Comparison of ENCODE assay signal across 8 cellular contexts in the genomic region with DNA sequence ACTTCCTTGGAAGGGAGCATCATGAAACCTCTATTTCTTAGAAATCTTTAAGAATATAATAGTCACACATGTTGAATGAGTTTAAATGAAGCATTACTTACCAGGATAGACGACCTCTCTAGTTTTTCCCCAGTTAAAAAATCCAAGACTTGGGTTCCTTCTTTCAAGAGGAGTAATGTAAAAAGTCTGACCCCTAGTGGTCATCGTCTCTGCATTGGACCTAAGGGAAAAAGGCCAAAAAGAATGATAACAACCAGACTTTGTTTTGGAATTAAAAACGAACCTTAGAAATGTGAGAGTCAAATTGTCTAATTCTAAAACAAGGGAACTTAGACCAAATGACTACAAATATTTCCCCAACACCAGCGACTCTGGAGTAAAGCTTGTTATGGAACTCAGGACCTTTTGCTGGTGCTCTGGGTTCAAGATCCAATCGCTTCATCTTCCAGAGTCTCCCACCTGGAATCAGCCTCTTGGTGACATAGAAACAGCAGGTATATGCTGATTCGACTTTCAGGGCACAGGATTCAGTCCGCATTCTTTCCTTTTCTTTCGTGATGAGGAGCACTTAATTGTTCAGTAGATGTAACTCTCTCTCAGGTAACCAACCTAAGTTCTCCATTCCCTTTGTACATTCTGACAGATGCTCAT.
A peak's percentile ranks its signal among the peaks of the same experiment; 100 is the strongest.
DNase-seq lines count a peak whose midpoint lies in the region; ATAC-seq and TF ChIP-seq lines count a peak whose summit lies in the region.

No MANE protein-coding gene starts in this region.

- no peaks in the 10 kb centered on the region for H3K36me3 Mint-ChIP-seq in activated naive CD4-positive, alpha-beta T cell treated with anti-CD3 and anti-CD28 coated beads, Interleukin-2, amount 50 U/mL, for 24 hours
- no peaks in the 10 kb centered on the region for H3K36me3 Mint-ChIP-seq in activated naive CD8-positive, alpha-beta T cell treated with anti-CD3 and anti-CD28 coated beads, Interleukin-2, amount 50 U/mL, for 24 hours (ENCODE audit: low read depth)

- WGBS in stomach, 5 donors, result 33 to 38% (median 37%) methylated on average over 8 of the region's 8 CpGs

- no peaks in the 10 kb centered on the region for H3K27me3 Mint-ChIP-seq in activated naive CD4-positive, alpha-beta T cell treated with anti-CD3 and anti-CD28 coated beads, Interleukin-2, amount 50 U/mL, for 24 hours
- no peaks in the 10 kb centered on the region for H3K27me3 Mint-ChIP-seq in activated naive CD8-positive, alpha-beta T cell treated with anti-CD3 and anti-CD28 coated beads, Interleukin-2, amount 50 U/mL, for 24 hours

- TF ChIP-seq POLR2A in stomach (IDR thresholded peaks at IDR 0.05), result no peak

- H3K4me3 Mint-ChIP-seq in activated naive CD4-positive, alpha-beta T cell treated with anti-CD3 and anti-CD28 coated beads, Interleukin-2, amount 50 U/mL, for 24 hours, result no peak overlapping the region
- H3K4me3 Mint-ChIP-seq in activated naive CD8-positive, alpha-beta T cell treated with anti-CD3 and anti-CD28 coated beads, Interleukin-2, amount 50 U/mL, for 24 hours, result no peak overlapping the region

- H3K9me3 ChIP-seq in stomach, result no peaks in the 10 kb centered on the region

- no peaks in the 10 kb centered on the region for H3K27me3 ChIP-seq in stomach

- TF ChIP-seq CTCF in stomach (IDR thresholded peaks at IDR 0.05), result peak in 5 of 7 experiments; percentile 12 to 87 (median 68)

- H3K4me1 ChIP-seq in stomach, result peaks cover 1 to 17% (median 12%) of the 10 kb centered on the region in 4 donors

- peak; percentile 8 for ATAC-seq in activated naive CD8-positive, alpha-beta T cell treated with anti-CD3 and anti-CD28 coated beads, Interleukin-2, amount 50 U/mL, for 24 hours
- peak; percentile 54 for ATAC-seq in left ventricle myocardium superior

- DNase-seq in activated naive CD4-positive, alpha-beta T cell (lab: John Stamatoyannopoulos, UW), result no peak
- DNase-seq in NCI-H1694 treated with DMSO at 0.1 percent for 48 hours (lab: John Stamatoyannopoulos, UW), result peak; percentile 24
- DNase-seq in activated naive CD8-positive, alpha-beta T cell treated with anti-CD3 and anti-CD28 coated beads, Interleukin-2, amount 50 U/mL, for 24 hours, result no peak
- no peak for DNase-seq in left ventricle myocardium superior
- no peak for DNase-seq in stomach
- DNase-seq in activated CD4-positive, CD25-positive, alpha-beta regulatory T cell treated with anti-CD3 and anti-CD28 coated beads, Interleukin-2, amount 50 U/mL, for 72 hours, result no peak
- no peak for DNase-seq in NCI-H524 treated with DMSO at 0.1 percent for 48 hours (lab: John Stamatoyannopoulos, UW)

- peak overlapping the region in 3 of 5 donors; percentile 25 to 74 (median 69) for H3K27ac ChIP-seq in stomach

- peak overlapping the region; percentile 80 for H3K27ac Mint-ChIP-seq in activated naive CD4-positive, alpha-beta T cell treated with anti-CD3 and anti-CD28 coated beads, Interleukin-2, amount 50 U/mL, for 24 hours
- no peak overlapping the region for H3K27ac Mint-ChIP-seq in activated naive CD8-positive, alpha-beta T cell treated with anti-CD3 and anti-CD28 coated beads, Interleukin-2, amount 50 U/mL, for 24 hours

- no peak for TF ChIP-seq EP300 in stomach (IDR thresholded peaks at IDR 0.05)

- intact Hi-C loops in left ventricle myocardium superior (cut with micrococcal nuclease), result loop anchor here (10.0 kb wide), 1 partner anchor 188 kb away; no protein-coding TSS in a partner anchor
- intact Hi-C loops in stomach (cut with DNase I; ENCODE audit: low total_unique reads), result no loop called here

- no peaks in the 10 kb centered on the region for H3K9me3 Mint-ChIP-seq in activated naive CD4-positive, alpha-beta T cell treated with anti-CD3 and anti-CD28 coated beads, Interleukin-2, amount 50 U/mL, for 24 hours
- H3K9me3 Mint-ChIP-seq in activated naive CD8-positive, alpha-beta T cell treated with anti-CD3 and anti-CD28 coated beads, Interleukin-2, amount 50 U/mL, for 24 hours, result no peaks in the 10 kb centered on the region

- H3K36me3 ChIP-seq in stomach, result no peaks in the 10 kb centered on the region

- no peak overlapping the region for H3K4me3 ChIP-seq in stomach

- H3K4me1 Mint-ChIP-seq in activated naive CD4-positive, alpha-beta T cell treated with anti-CD3 and anti-CD28 coated beads, Interleukin-2, amount 50 U/mL, for 24 hours, result peaks cover 17% of the 10 kb centered on the region
- H3K4me1 Mint-ChIP-seq in activated naive CD8-positive, alpha-beta T cell treated with anti-CD3 and anti-CD28 coated beads, Interleukin-2, amount 50 U/mL, for 24 hours, result peaks cover 27% of the 10 kb centered on the region
